ENCODE assay signal across 8 cellular contexts in the genomic region with DNA sequence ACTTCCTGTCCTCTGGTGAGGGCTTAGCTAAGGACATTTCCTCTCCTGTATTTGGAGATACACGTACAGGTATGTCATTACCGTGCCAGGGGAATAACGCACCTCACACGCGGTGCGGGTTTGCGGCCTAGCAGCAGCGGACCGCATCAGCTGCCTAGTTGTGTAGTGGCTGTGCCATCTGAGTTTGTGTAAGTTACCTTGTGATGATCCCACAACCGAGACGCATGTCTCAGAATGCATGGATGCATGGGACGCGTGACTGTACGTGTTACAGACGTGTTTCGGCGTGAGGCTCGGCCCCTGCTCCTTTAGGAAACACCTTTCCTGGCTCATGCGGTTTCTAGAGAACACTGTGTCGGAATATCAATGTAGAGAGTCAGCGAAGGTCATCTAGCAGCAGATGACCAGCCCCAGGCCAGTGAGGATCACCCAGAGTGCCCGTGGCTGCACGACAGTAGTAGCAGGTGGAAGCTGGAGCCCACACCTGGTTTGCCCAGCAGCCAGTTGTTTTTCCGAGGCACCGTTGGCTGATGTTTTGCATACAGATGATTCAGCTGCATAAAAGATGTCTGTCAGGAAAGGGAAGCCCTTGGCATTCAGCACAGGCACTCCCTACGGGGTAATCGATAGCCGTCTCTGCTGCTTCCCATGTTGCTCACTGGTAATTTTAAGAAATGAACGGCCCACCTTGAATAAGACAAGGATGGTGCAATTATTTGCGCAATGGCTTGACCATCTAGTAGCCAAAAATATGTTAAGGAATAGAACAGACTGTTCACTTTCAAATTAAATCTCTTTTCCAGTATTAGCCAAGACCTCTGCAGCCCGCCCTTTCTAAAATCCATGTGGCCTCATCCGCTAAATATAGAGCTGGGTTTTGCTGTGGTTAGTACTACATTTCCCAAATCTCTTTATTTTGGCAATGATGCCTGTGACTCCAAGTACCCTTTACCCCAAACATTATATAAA. TPM values are rescaled to one million over a fixed set of nuclear protein-coding genes. Genes with fewer than 3 reads are reported as not detected.
DNase-seq lines count a peak whose midpoint lies in the region; ATAC-seq and TF ChIP-seq lines count a peak whose summit lies in the region.

No MANE protein-coding gene starts in this region.

- H3K4me1 ChIP-seq in heart left ventricle (peaks cover 0 to 41% (median 23%) of the 10 kb centered on the region in 12 donors), gastrocnemius medialis (peaks cover 34 to 48% of the 10 kb centered on the region in 2 donors)

- DNase-seq in NCI-H2171 treated with DMSO at 0.1 percent for 48 hours (lab: John Stamatoyannopoulos, UW) (peak; percentile 14), NCI-H2171 (lab: John Stamatoyannopoulos, UW) (no peak), heart left ventricle (peak in 2 of 5 donors; percentile 27 to 31), gastrocnemius medialis (peak; percentile 95 to 96), NCI-H446 (lab: John Stamatoyannopoulos, UW) (no peak)
- DNase-seq in activated CD8-positive, alpha-beta T cell treated with anti-CD3 and anti-CD28 coated beads for 36 hours: peak; percentile 39

- no peak for TF ChIP-seq POLR2A in heart left ventricle (IDR thresholded peaks at IDR 0.05)
- peak; percentile 80 to 86 for TF ChIP-seq POLR2A in gastrocnemius medialis (IDR thresholded peaks at IDR 0.05)

- in situ Hi-C loops in gastrocnemius medialis (cut with MboI; ENCODE audit: low sequenced_read_pairs in 4 of 4): loop anchor here in 1 of 4 donors (10.0 kb wide), 1 partner anchor 152 kb away; a partner anchor contains a TSS

- peak overlapping the region; percentile 50 to 100 (median 92) for H3K4me3 ChIP-seq in heart left ventricle
- peak overlapping the region; percentile 76 to 98 (median 96) for H3K4me3 ChIP-seq in gastrocnemius medialis

- H3K27me3 ChIP-seq in heart left ventricle (no peaks in the 10 kb centered on the region), gastrocnemius medialis (no peaks in the 10 kb centered on the region)

- ATAC-seq in activated CD8-positive, alpha-beta T cell treated with anti-CD3 and anti-CD28 coated beads for 36 hours: peak; percentile 52
- peak; percentile 4 to 29 (median 26) for ATAC-seq in heart left ventricle
- ATAC-seq in gastrocnemius medialis: peak; percentile 61 to 63
- no peak for ATAC-seq in GM21723 (IDR thresholded peaks at IDR 0.05; ENCODE audit: unreplicated experiment)

- intact Hi-C loops in activated CD8-positive, alpha-beta T cell treated with anti-CD3 and anti-CD28 coated beads for 36 hours (cut with micrococcal nuclease): no loop called here
- intact Hi-C loops in heart left ventricle (cut with DNase I): loop anchor here in 6 of 10 donors (5.0 to 10.0 kb wide), 7 partner anchors 75 to 422 kb away; a partner anchor contains a TSS
- intact Hi-C loops in gastrocnemius medialis (cut with DNase I; ENCODE audit: low total_unique reads): loop anchor here (1.0 to 10.0 kb wide), 8 partner anchors 75 to 1262 kb away; a partner anchor contains a TSS

- H3K27me3 Mint-ChIP-seq in IgD-negative memory B cell: peaks cover 5% of the 10 kb centered on the region
- H3K27me3 Mint-ChIP-seq in activated CD8-positive, alpha-beta T cell treated with anti-CD3 and anti-CD28 coated beads for 36 hours: peaks cover 24% of the 10 kb centered on the region

- peaks cover 5 to 12% (median 7%) of the 10 kb centered on the region in 3 donors for H3K4me1 Mint-ChIP-seq in IgD-negative memory B cell
- H3K4me1 Mint-ChIP-seq in activated CD8-positive, alpha-beta T cell treated with anti-CD3 and anti-CD28 coated beads for 36 hours (ENCODE audit: low read depth): peaks cover 23% of the 10 kb centered on the region

- POLR2A ChIA-PET in activated CD8-positive, alpha-beta T cell treated with anti-CD3 and anti-CD28 coated beads for 36 hours (lab: Charles Lee): interaction anchor here (0.8 kb wide), 1 partner anchor 119 kb away, joined by 3 read pairs; no protein-coding TSS in a partner anchor

- H3K36me3 ChIP-seq in heart left ventricle (no peaks in the 10 kb centered on the region), gastrocnemius medialis (no peaks in the 10 kb centered on the region)

- TF ChIP-seq CTCF in activated CD8-positive, alpha-beta T cell treated with anti-CD3 and anti-CD28 coated beads for 36 hours (IDR thresholded peaks at IDR 0.05): no peak
- no peak for TF ChIP-seq CTCF in heart left ventricle (IDR thresholded peaks at IDR 0.05)
- TF ChIP-seq CTCF in gastrocnemius medialis (IDR thresholded peaks at IDR 0.05 in 4 of 5, conservative IDR thresholded peaks at IDR 0.05 in 1 of 5): peak in 1 of 5 experiments; percentile 27

- H3K4me3 Mint-ChIP-seq in IgD-negative memory B cell: peak overlapping the region; percentile 88 to 96 (median 93)
- H3K4me3 Mint-ChIP-seq in activated CD8-positive, alpha-beta T cell treated with anti-CD3 and anti-CD28 coated beads for 36 hours: peak overlapping the region; percentile 87

- H3K27ac ChIP-seq in heart left ventricle: peak overlapping the region; percentile 47 to 93 (median 81)
- peak overlapping the region; percentile 96 to 100 (median 97) for H3K27ac ChIP-seq in gastrocnemius medialis

- no peaks in the 10 kb centered on the region for H3K36me3 Mint-ChIP-seq in IgD-negative memory B cell
- no peaks in the 10 kb centered on the region for H3K36me3 Mint-ChIP-seq in activated CD8-positive, alpha-beta T cell treated with anti-CD3 and anti-CD28 coated beads for 36 hours (ENCODE audit: low read depth)

- CTCF ChIA-PET in activated CD8-positive, alpha-beta T cell treated with anti-CD3 and anti-CD28 coated beads for 36 hours (lab: Charles Lee): interaction anchor here (2.5 kb wide), 1 partner anchor 113 kb away, joined by 7 read pairs; no protein-coding TSS in a partner anchor

- WGBS in heart left ventricle, 4 donors: 47 to 76% (median 60%) methylated on average over 23 to 32 of the region's 32 CpGs

- H3K27ac Mint-ChIP-seq in IgD-negative memory B cell: peak overlapping the region; percentile 79 to 95 (median 87)
- peak overlapping the region; percentile 74 for H3K27ac Mint-ChIP-seq in activated CD8-positive, alpha-beta T cell treated with anti-CD3 and anti-CD28 coated beads for 36 hours

- H3K9me3 Mint-ChIP-seq in IgD-negative memory B cell: no peaks in the 10 kb centered on the region
- no peaks in the 10 kb centered on the region for H3K9me3 Mint-ChIP-seq in activated CD8-positive, alpha-beta T cell treated with anti-CD3 and anti-CD28 coated beads for 36 hours

- no peaks in the 10 kb centered on the region for H3K9me3 ChIP-seq in heart left ventricle
- no peaks in the 10 kb centered on the region for H3K9me3 ChIP-seq in gastrocnemius medialis

RNA-seq across cellular contexts. Expression of a gene that starts 1.0 kb away (rescaled TPM):
- polyA plus RNA-seq in IgD-negative memory B cell (1.3 TPM), heart left ventricle (1 to 10 TPM; 4.6 to 9.3 TPM)
- total RNA-seq in activated CD8-positive, alpha-beta T cell treated with anti-CD3 and anti-CD28 coated beads for 36 hours: under 1 TPM; 0.45 to 0.65 TPM
- total RNA-seq in heart left ventricle (10 to 100 TPM in 7 of 9 donors, 1 to 10 TPM in 2; 7.6 to 20.9 (median 10.4) TPM), gastrocnemius medialis (100 to 1,000 TPM; 111 to 311 (median 215) TPM)

Comparison
In these comparisons a context has a peak if more than half of its experiments do, and no peak if none do; other contexts are left out.
1. DNase-seq: peak in NCI-H2171 treated with DMSO at 0.1 percent for 48 hours (single experiment), activated CD8-positive, alpha-beta T cell treated with anti-CD3 and anti-CD28 coated beads for 36 hours (single experiment) and gastrocnemius medialis (2 of 2); none in NCI-H2171 (single experiment) and NCI-H446 (0 of 2).
2. POLR2A ChIP-seq: peak in gastrocnemius medialis (2 of 2); none in heart left ventricle (0 of 2).
3. RNA of a gene that starts 1.0 kb away (total RNA-seq): 111 to 311 TPM in gastrocnemius medialis and 7.6 to 20.9 TPM in heart left ventricle; 0.45 to 0.65 TPM in activated CD8-positive, alpha-beta T cell treated with anti-CD3 and anti-CD28 coated beads for 36 hours; every median in the first group is over 4 times any median in the second.